In genomic region chr1:1373051-1373450, GRCh38 we compare ENCODE assay signal across 1 cellular context.
TF ChIP-seq lines count a peak whose summit lies in the region.

No MANE protein-coding gene starts in this region.

TF ChIP-seq in HEK293, 187 proteins besides CTCF, POLR2A, EP300 and RAD21:
- TF ChIP-seq ZNF366 (tag by site-specific recombination; conservative IDR thresholded peaks at IDR 0.05) (no peak), HIC1 (tag by site-specific recombination; IDR thresholded peaks at IDR 0.05) (peak; percentile 21; the same call in 1 of the 2 replicates), FEZF1 (tag by site-specific recombination; IDR thresholded peaks at IDR 0.05) (no peak), EGR2 (tag by site-specific recombination; IDR thresholded peaks at IDR 0.05; ENCODE audit: low read depth) (no peak), GLIS1 (tag by site-specific recombination; IDR thresholded peaks at IDR 0.05) (no peak)
TF ChIP-seq in HEK293: peak in this region for 1.
